Comparison of ENCODE assay signal across 18 cellular contexts in genomic region chr6:74568851-74569250, GRCh38.
"Had no signal": no experiment of that assay in that cellular context is flagged by ENCODE, and none has a peak within 500 bp of the region (broad histone marks: within the 10 kb centered on the region; RNA-seq: fewer than 3 reads in every experiment).

No MANE protein-coding gene starts in this region.

- H3K4me3 ChIP-seq: suprapubic skin, transverse colon, vagina had no signal

- ATAC-seq: activated CD8-positive, alpha-beta T cell treated with anti-CD3 and anti-CD28 coated beads for 36 hours; activated T-helper 17 cell treated with anti-CD3 and anti-CD28 coated beads, Interleukin-2, amount 50 U/mL, for 72 hours; left cardiac atrium; naive thymus-derived CD8-positive, alpha-beta T cell; SK-N-SH treated with all-trans-retinoic acid at 6 μM for 48 hours had no signal

- H3K36me3 ChIP-seq: suprapubic skin, transverse colon, vagina had no signal

- H3K27me3 ChIP-seq: suprapubic skin, transverse colon, vagina had no signal

- H3K4me1 ChIP-seq: transverse colon, vagina had no signal

- DNase-seq: activated CD4-positive, alpha-beta T cell treated with anti-CD3 and anti-CD28 coated beads, Interleukin-2, amount 10 ng/mL, durations not matched to agents 24 days and 14 days; activated CD8-positive, alpha-beta T cell treated with anti-CD3 and anti-CD28 coated beads for 36 hours; activated naive CD4-positive, alpha-beta T cell; activated naive CD8-positive, alpha-beta T cell treated with anti-CD3 and anti-CD28 coated beads, Interleukin-2, amount 10 ng/mL, durations not matched to agents 7 days and 5 days; activated T-cell treated with anti-CD3 and anti-CD28 coated beads, Interleukin-2, amount 50 U/mL, for 1 hour; anterior cingulate cortex; endodermal cell; left cardiac atrium; mesendoderm; naive thymus-derived CD8-positive, alpha-beta T cell; stimulated activated CD4-positive, alpha-beta T cell treated with anti-CD3 and anti-CD28 coated beads, Interleukin-2, amount 100 ng/mL, for 24 hours; T-helper 1 cell; T-helper 9 cell; transverse colon had no signal

- H3K27ac ChIP-seq: suprapubic skin, transverse colon, vagina had no signal

- H3K9me3 ChIP-seq: suprapubic skin, transverse colon, vagina had no signal
